ENCODE assay signal across 13 cellular contexts in the genomic region with DNA sequence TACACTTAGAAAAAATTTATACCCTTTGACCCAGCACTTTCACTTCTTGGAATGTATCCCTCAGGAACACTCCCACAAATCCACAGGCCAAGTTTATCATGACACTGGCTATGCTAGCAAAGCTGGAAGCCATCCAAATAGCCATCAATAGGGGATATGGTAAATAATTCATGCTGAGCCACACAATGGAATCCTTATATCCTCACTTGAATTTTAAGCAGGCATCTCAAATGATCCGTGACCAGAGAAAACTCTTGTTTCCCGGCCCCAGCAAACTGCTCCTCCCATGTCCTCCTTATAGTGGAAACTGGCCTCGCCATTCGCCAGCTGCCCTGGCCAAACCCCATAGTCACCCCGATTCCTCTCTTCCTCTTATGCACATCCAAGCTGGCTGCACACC. TPM values are rescaled to one million over a fixed set of nuclear protein-coding genes. Genes with fewer than 3 reads are reported as not detected.
DNase-seq lines count a peak whose midpoint lies in the region; ATAC-seq and TF ChIP-seq lines count a peak whose summit lies in the region.
"Had no signal": no experiment of that assay in that cellular context is flagged by ENCODE, and none has a peak within 500 bp of the region (broad histone marks: within the 10 kb centered on the region; RNA-seq: fewer than 3 reads in every experiment).

No MANE protein-coding gene starts in this region.

- no peaks in the 10 kb centered on the region for H3K9me3 Mint-ChIP-seq in Caco-2 (ENCODE audit: unreplicated experiment)
- H3K9me3 Mint-ChIP-seq in T-cell = no peaks in the 10 kb centered on the region
- H3K9me3 Mint-ChIP-seq: CD4-positive, alpha-beta memory T cell had no signal

- no peaks in the 10 kb centered on the region for H3K36me3 ChIP-seq in HAP-1 (replicated peaks)
- no peaks in the 10 kb centered on the region for H3K36me3 ChIP-seq in SJCRH30
- H3K36me3 ChIP-seq in mesendoderm (ENCODE audit: control insufficient read depth, insufficient read depth, low read length) = no peaks in the 10 kb centered on the region
- H3K36me3 ChIP-seq in Caco-2 (ENCODE audit: control insufficient read depth, insufficient read depth, low read length) = no peaks in the 10 kb centered on the region

- no peak for TF ChIP-seq CTCF in Caco-2 (IDR thresholded peaks at IDR 0.05; ENCODE audit: insufficient read depth in 1 of 2, low read depth in 1 of 2, low read length in 1 of 2, severe bottlenecking in 1 of 2, unreplicated experiment in 1 of 2)

- intact Hi-C loops in Caco-2 (cut with micrococcal nuclease; ENCODE audit: unreplicated experiment) = no loop called here

- no peak overlapping the region for H3K18ac ChIP-seq in mesendoderm (ENCODE audit: low read length)

- H3K4me1 ChIP-seq in HAP-1 (peaks cover 6% of the 10 kb centered on the region), SJCRH30 (peaks cover 22% of the 10 kb centered on the region), mesendoderm (ENCODE audit: control insufficient read depth, low read depth, low read length) (no peaks in the 10 kb centered on the region), Caco-2 (no peaks in the 10 kb centered on the region)

- H3K4me3 ChIP-seq in HAP-1 (no peak overlapping the region), SJCRH30 (no peak overlapping the region), mesendoderm (ENCODE audit: low read length) (no peak overlapping the region), Caco-2 (ENCODE audit: low read depth, low read length) (no peak overlapping the region)
- H3K4me3 ChIP-seq: skin epidermis had no signal

- no peak overlapping the region for H3K23ac ChIP-seq in mesendoderm (ENCODE audit: low read length)

- H3K36me3 Mint-ChIP-seq in Caco-2 (ENCODE audit: insufficient read depth, unreplicated experiment) = no peaks in the 10 kb centered on the region
- no peaks in the 10 kb centered on the region for H3K36me3 Mint-ChIP-seq in T-cell
- H3K36me3 Mint-ChIP-seq: CD4-positive, alpha-beta memory T cell had no signal

- H2BK5ac ChIP-seq in mesendoderm (ENCODE audit: low read length) = no peak overlapping the region

- H3K4me2 ChIP-seq in mesendoderm (ENCODE audit: low read length) = no peak overlapping the region

- no peaks in the 10 kb centered on the region for H3K79me2 ChIP-seq in mesendoderm (ENCODE audit: control insufficient read depth, insufficient read depth, low read length)

- no peaks in the 10 kb centered on the region for H3K4me1 Mint-ChIP-seq in Caco-2 (ENCODE audit: low read depth, unreplicated experiment)
- peaks cover 4 to 5% (median 4%) of the 10 kb centered on the region in 3 donors for H3K4me1 Mint-ChIP-seq in T-cell

- no TSS peak for BruUV-seq in Caco-2 (replicated peaks; lab: Mats Ljungman, UMichigan)

- POLR2A ChIA-PET in Caco-2 (lab: Charles Lee) (no interaction called here), T-cell (lab: Charles Lee) (no interaction called here)

- H2BK15ac ChIP-seq in mesendoderm (replicated peaks; ENCODE audit: low read depth) = no peak overlapping the region

- DNase-seq in HAP-1 (ENCODE audit: low spot score in 2 of 2) = peak; percentile 70 to 85
- DNase-seq in NCI-H2107 treated with DMSO at 0.1 percent for 48 hours (lab: John Stamatoyannopoulos, UW; ENCODE audit: unreplicated experiment) = peak; percentile 91
- DNase-seq in SJCRH30 = peak; percentile 96 to 99
- DNase-seq in mesendoderm = peak; percentile 18
- DNase-seq in Caco-2 = no peak
- no peak for DNase-seq in 8988T
- DNase-seq in T-cell = no peak
- no peak for DNase-seq in mucosa of gallbladder (ENCODE audit: low spot score)
- DNase-seq: CD4-positive, alpha-beta memory T cell; MV-4-11 had no signal

- H3K27ac Mint-ChIP-seq in Caco-2 (ENCODE audit: unreplicated experiment) = no peak overlapping the region
- no peak overlapping the region for H3K27ac Mint-ChIP-seq in T-cell
- H3K27ac Mint-ChIP-seq: CD4-positive, alpha-beta memory T cell had no signal

- CTCF ChIA-PET in Caco-2 (lab: Charles Lee) (no interaction called here), T-cell (lab: Charles Lee) (interaction anchor here in 1 of 2 donors (0.6 kb wide), 1 partner anchor 23 kb away, joined by 5 read pairs; no protein-coding TSS in a partner anchor)

- no peak overlapping the region for H3K56ac ChIP-seq in mesendoderm (ENCODE audit: low read length)

- H3K27me3 ChIP-seq in HAP-1 (ENCODE audit: low read depth) (no peaks in the 10 kb centered on the region), SJCRH30 (no peaks in the 10 kb centered on the region), mesendoderm (ENCODE audit: insufficient read depth, low read length, poor library complexity) (no peaks in the 10 kb centered on the region), Caco-2 (replicated peaks; ENCODE audit: control insufficient read depth, insufficient read depth, low read length) (peaks cover 2% of the 10 kb centered on the region; the same call in 1 of the 2 replicates)

- H2BK120ac ChIP-seq in mesendoderm (ENCODE audit: low read depth, low read length) = no peak overlapping the region

- H3K27ac ChIP-seq in SJCRH30 = peak overlapping the region; percentile 69
- H3K27ac ChIP-seq in mesendoderm (ENCODE audit: low read depth, low read length) = no peak overlapping the region
- H3K27ac ChIP-seq: epithelial cell of prostate, skin epidermis had no signal

- H3K4me3 Mint-ChIP-seq in Caco-2 (ENCODE audit: unreplicated experiment) (no peak overlapping the region), T-cell (no peak overlapping the region)
- H3K4me3 Mint-ChIP-seq: CD4-positive, alpha-beta memory T cell had no signal

- ATAC-seq in T-cell (replicated peaks in 1 of 4) = no peak
- ATAC-seq: activated CD4-positive, CD25-positive, alpha-beta regulatory T cell treated with anti-CD3 and anti-CD28 coated beads, Interleukin-2, amount 50 U/mL, for 24 hours had no signal

- no peak overlapping the region for H4K8ac ChIP-seq in mesendoderm (ENCODE audit: low read depth, low read length)

- H3K79me1 ChIP-seq in mesendoderm (ENCODE audit: low read length) = no peaks in the 10 kb centered on the region

- H3K27me3 Mint-ChIP-seq in Caco-2 (ENCODE audit: insufficient read depth, unreplicated experiment) (peaks cover 4% of the 10 kb centered on the region), T-cell (peaks cover 10 to 14% of the 10 kb centered on the region in 2 donors)

- no peak overlapping the region for H2AK5ac ChIP-seq in mesendoderm (ENCODE audit: low read length)

- no peak overlapping the region for H4K5ac ChIP-seq in mesendoderm (ENCODE audit: low read length)

- no peaks in the 10 kb centered on the region for H3K9me3 ChIP-seq in HAP-1
- H3K9me3 ChIP-seq in SJCRH30 (replicated peaks) = no peaks in the 10 kb centered on the region
- H3K9me3 ChIP-seq in Caco-2 = no peaks in the 10 kb centered on the region

- WGBS in mesendoderm (ENCODE audit: extremely low coverage, insufficient coverage, low lambda C conversion rate) = no CpG with 5 or more reads among the region's 5 CpGs

- no peak overlapping the region for H3K9ac ChIP-seq in mesendoderm (ENCODE audit: low read length)

- in situ Hi-C loops in HAP-1 (cut with MboI; ENCODE audit: low sequenced_read_pairs) = no loop called here

- H3K4ac ChIP-seq in mesendoderm (ENCODE audit: low read depth, low read length) = no peak overlapping the region

RNA-seq across cellular contexts. Expression of a gene that starts 37.6 kb away (rescaled TPM):
- 10.3 and 10.5 TPM in 2 replicates for total RNA-seq in SJCRH30 (2014; rRNA removed; shearing (Covaris generic))
- polyA plus RNA-seq in mesendoderm (2013, experiment 1 of 2) = 13.3 TPM
- polyA plus RNA-seq in mesendoderm (2013, experiment 2 of 2) = 12.9 TPM
- 0.30 and 0.48 TPM in 2 replicates for total RNA-seq in Caco-2 (2022)
- 1 to 10 TPM in 3 of 5 donors, under 1 TPM in 2; 0.26 to 1.5 (median 1.3) TPM for total RNA-seq in T-cell
- total RNA-seq in mucosa of gallbladder = 9.8 TPM
- polyA plus RNA-seq: CD4-positive, alpha-beta memory T cell had no signal

RNA-seq across cellular contexts. Expression of a gene that starts 38.4 kb away (rescaled TPM):
- total RNA-seq in SJCRH30 (2014; rRNA removed; shearing (Covaris generic)) = 11.2 and 12.1 TPM in 2 replicates
- 5.4 TPM for polyA plus RNA-seq in mesendoderm (2013, experiment 1 of 2)
- 5.5 TPM for polyA plus RNA-seq in mesendoderm (2013, experiment 2 of 2)
- total RNA-seq in Caco-2 (2022) (0.54 and 0.84 TPM in 2 replicates), T-cell (10 to 100 TPM in 1 of 5 donors, 1 to 10 TPM in 4; 4.3 to 14.4 (median 6.3) TPM), mucosa of gallbladder (0.60 TPM)

RNA-seq across cellular contexts. Expression of a gene that starts 43.5 kb away (rescaled TPM):
- total RNA-seq in SJCRH30 (2014; rRNA removed; shearing (Covaris generic)) = 31.1 and 31.5 TPM in 2 replicates
- 14.4 TPM for polyA plus RNA-seq in mesendoderm (2013, experiment 1 of 2)
- polyA plus RNA-seq in mesendoderm (2013, experiment 2 of 2) = 14.1 TPM
- total RNA-seq in Caco-2 (2022) = 22.4 and 22.7 TPM in 2 replicates
- 10 to 100 TPM; 18.4 to 27.4 (median 26.6) TPM for total RNA-seq in T-cell
- total RNA-seq in mucosa of gallbladder = 17.1 TPM

Comparison
In these comparisons a context has a peak if more than half of its experiments do, and no peak if none do; other contexts are left out.
1. DNase-seq: peak in HAP-1 (2 of 2), NCI-H2107 treated with DMSO at 0.1 percent for 48 hours (single experiment), SJCRH30 (2 of 2) and mesendoderm (single experiment); none in Caco-2 (0 of 2), 8988T (single experiment), T-cell (0 of 34) and mucosa of gallbladder (single experiment).